3 cellular contexts compared by ENCODE assay signal in the genomic region with DNA sequence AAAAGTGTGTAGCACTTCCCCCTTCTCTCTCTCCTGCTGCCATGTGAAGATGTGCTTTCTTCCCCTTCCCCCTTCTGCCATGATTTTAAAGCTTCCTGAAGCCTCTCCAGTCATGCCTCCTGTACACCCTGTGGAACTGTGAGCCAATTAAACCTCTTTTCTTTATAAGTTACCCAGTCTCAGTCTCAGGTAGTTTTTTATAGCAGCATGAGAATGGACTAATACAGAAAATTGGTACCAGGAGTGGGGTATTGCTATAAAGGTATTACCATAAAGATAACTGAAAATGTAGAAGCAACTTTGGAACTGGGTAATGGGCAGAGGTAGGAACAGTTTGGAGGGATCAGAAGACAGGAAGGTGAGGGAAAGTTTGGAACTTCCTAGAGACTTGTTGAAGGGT.
DNase-seq lines count a peak whose midpoint lies in the region; ATAC-seq, FAIRE-seq and TF ChIP-seq lines count a peak whose summit lies in the region.
"Not testable (repeated sequence)": the region's sequence is repeated elsewhere in the genome, so short reads cannot be mapped to it uniquely, and the experiment has no call there.

No MANE protein-coding gene starts in this region.

- H3K79me2 ChIP-seq in K562 (ENCODE audit: control insufficient read depth, insufficient read depth, low read length) = not testable (repeated sequence)

- not testable (repeated sequence) for H3K27me3 ChIP-seq in K562 (ENCODE audit: control insufficient read depth in 2 of 2, insufficient read depth in 2 of 2, low read length in 2 of 2); endodermal cell (ENCODE audit: control insufficient read depth, insufficient read depth, low read length, poor library complexity, severe bottlenecking)

- H3K27ac Mint-ChIP-seq in endodermal cell = not testable (repeated sequence)

- not testable (repeated sequence) for ATAC-seq in K562

- H3K36me3 ChIP-seq in HEK293 (ENCODE audit: control insufficient read depth in 2 of 2, insufficient read depth in 1 of 2, low read length in 2 of 2); K562 (ENCODE audit: control insufficient read depth, insufficient read depth, low read length); endodermal cell (ENCODE audit: control insufficient read depth, insufficient read depth, low read length): not testable (repeated sequence)

- in situ Hi-C loops in K562 (cut with MboI) = not testable (repeated sequence)

- not testable (repeated sequence) for TF ChIP-seq RAD21 in K562 (CRISPR knock-in tag; conservative IDR thresholded peaks at IDR 0.05 in 1 of 2, IDR thresholded peaks at IDR 0.05 in 1 of 2)

- H3K4me1 Mint-ChIP-seq in endodermal cell = not testable (repeated sequence)

- H3K9me3 ChIP-seq in HEK293 (ENCODE audit: control insufficient read depth, insufficient read depth, low read depth, low read length); K562 (replicated peaks; ENCODE audit: control insufficient read depth, insufficient read depth, low read depth, low read length): not testable (repeated sequence)
- H3K9me3 ChIP-seq in endodermal cell (ENCODE audit: control insufficient read depth, low read length) = peaks cover 21% of the 10 kb centered on the region

- H3K27me3 Mint-ChIP-seq in endodermal cell (ENCODE audit: insufficient read depth) = not testable (repeated sequence)

- TF ChIP-seq POLR2A in K562 (conservative IDR thresholded peaks at IDR 0.05) = not testable (repeated sequence)

- H4K20me1 ChIP-seq in K562 (replicated peaks; ENCODE audit: control insufficient read depth, insufficient read depth, low read length) = not testable (repeated sequence)

- not testable (repeated sequence) for FAIRE-seq in K562 (lab: Jason Lieb, UNC)

- not testable (repeated sequence) for H3K4me3 Mint-ChIP-seq in endodermal cell

- POLR2A ChIA-PET in HEK293 (lab: Yijun Ruan, JAX); K562 (lab: Yijun Ruan, JAX): not testable (repeated sequence)

- not testable (repeated sequence) for H3K4me3 ChIP-seq in HEK293 (ENCODE audit: low read depth, low read length); K562
- peak overlapping the region; percentile 66 for H3K4me3 ChIP-seq in endodermal cell (ENCODE audit: low read length)

- not testable (repeated sequence) for H3K4me2 ChIP-seq in K562 (ENCODE audit: insufficient read depth, low read length)

- not testable (repeated sequence) for H2AFZ ChIP-seq in K562 (ENCODE audit: low read depth, low read length)

- intact Hi-C loops in K562 (cut with micrococcal nuclease) = not testable (repeated sequence)

- H3K9me1 ChIP-seq in K562 (ENCODE audit: control insufficient read depth, insufficient read depth, low read length) = not testable (repeated sequence)

- H3K9ac ChIP-seq in K562 (ENCODE audit: insufficient read depth in 1 of 2, low read depth in 2 of 2, low read length in 2 of 2); endodermal cell (ENCODE audit: extremely low read depth, low read length, poor library complexity, severe bottlenecking): not testable (repeated sequence)

- not testable (repeated sequence) for TF ChIP-seq CTCF in HEK293 (tag by site-specific recombination; IDR thresholded peaks at IDR 0.05); K562 (IDR thresholded peaks at IDR 0.05 in 2 of 3, conservative IDR thresholded peaks at IDR 0.05 in 1 of 3; ENCODE audit: insufficient read depth in 2 of 3, low read depth in 1 of 3, low read length in 3 of 3); endodermal cell (conservative IDR thresholded peaks at IDR 0.05)

- not testable (repeated sequence) for TF ChIP-seq EP300 in K562 (IDR thresholded peaks at IDR 0.05; ENCODE audit: low read length)

- CTCF ChIA-PET in HEK293 (lab: Yijun Ruan, JAX) = interaction anchor here (1.0 kb wide), 1 partner anchor 9 kb away, joined by 3 read pairs; no protein-coding TSS in a partner anchor
- CTCF ChIA-PET in K562 (lab: Yijun Ruan, JAX; ENCODE audit: low intra/inter-chr PET ratio) = not testable (repeated sequence)

- peaks cover 34% of the 10 kb centered on the region for H3K9me3 Mint-ChIP-seq in endodermal cell

- not testable (repeated sequence) for H3K4me1 ChIP-seq in HEK293 (ENCODE audit: control insufficient read depth, insufficient read depth, low read length); K562 (replicated peaks in 1 of 2; ENCODE audit: control insufficient read depth in 2 of 2, insufficient read depth in 2 of 2, low read length in 2 of 2); endodermal cell (ENCODE audit: control insufficient read depth, insufficient read depth, low read length)

- H3K27ac ChIP-seq in HEK293 (ENCODE audit: extremely low read depth, low read depth, low read length); K562 (ENCODE audit: extremely low read depth, low read depth, low read length); endodermal cell (ENCODE audit: low read depth, low read length): not testable (repeated sequence)

- not testable (repeated sequence) for DNase-seq in K562 (ENCODE audit: extremely low read depth in 1 of 4, low spot score in 3 of 4); endodermal cell

- BruUV-seq in K562 (replicated peaks; lab: Mats Ljungman, UMichigan) = not testable (repeated sequence)

- H3K36me3 Mint-ChIP-seq in endodermal cell (ENCODE audit: low read depth) = peaks cover 24% of the 10 kb centered on the region

TF ChIP-seq in HEK293, 187 proteins besides CTCF, POLR2A, EP300 and RAD21:
- peak; percentile 35 for TF ChIP-seq SETDB1 (IDR thresholded peaks at IDR 0.05; ENCODE audit: insufficient read length, low read length)
- peak; percentile 59; the same call in 1 of the 2 replicates for TF ChIP-seq ZNF707 (tag by site-specific recombination; IDR thresholded peaks at IDR 0.05)

TF ChIP-seq in K562, 482 proteins besides CTCF, POLR2A, EP300 and RAD21:
- TF ChIP-seq, protein P1, sequence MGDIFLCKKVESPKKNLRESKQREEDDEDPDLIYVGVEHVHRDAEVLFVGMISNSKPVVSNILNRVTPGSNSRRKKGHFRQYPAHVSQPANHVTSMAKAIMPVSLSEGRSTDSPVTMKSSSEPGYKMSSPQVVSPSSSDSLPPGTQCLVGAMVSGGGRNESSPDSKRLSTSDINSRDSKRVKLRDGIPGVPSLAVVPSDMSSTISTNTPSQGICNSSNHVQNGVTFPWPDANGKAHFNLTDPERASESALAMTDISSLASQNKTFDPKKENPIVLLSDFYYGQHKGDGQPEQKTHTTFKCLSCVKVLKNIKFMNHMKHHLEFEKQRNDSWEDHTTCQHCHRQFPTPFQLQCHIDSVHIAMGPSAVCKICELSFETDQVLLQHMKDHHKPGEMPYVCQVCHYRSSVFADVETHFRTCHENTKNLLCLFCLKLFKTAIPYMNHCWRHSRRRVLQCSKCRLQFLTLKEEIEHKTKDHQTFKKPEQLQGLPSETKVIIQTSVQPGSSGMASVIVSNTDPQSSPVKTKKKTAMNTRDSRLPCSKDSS (IDR thresholded peaks at IDR 0.05; ENCODE audit: low read depth, partially characterized antibody) = peak; percentile 62
- peak; percentile 75 for TF ChIP-seq TRIM28 (IDR thresholded peaks at IDR 0.05)
- peak; percentile 99 for TF ChIP-seq ZNF707 (CRISPR knock-in tag; conservative IDR thresholded peaks at IDR 0.05)
